In the genomic region with DNA sequence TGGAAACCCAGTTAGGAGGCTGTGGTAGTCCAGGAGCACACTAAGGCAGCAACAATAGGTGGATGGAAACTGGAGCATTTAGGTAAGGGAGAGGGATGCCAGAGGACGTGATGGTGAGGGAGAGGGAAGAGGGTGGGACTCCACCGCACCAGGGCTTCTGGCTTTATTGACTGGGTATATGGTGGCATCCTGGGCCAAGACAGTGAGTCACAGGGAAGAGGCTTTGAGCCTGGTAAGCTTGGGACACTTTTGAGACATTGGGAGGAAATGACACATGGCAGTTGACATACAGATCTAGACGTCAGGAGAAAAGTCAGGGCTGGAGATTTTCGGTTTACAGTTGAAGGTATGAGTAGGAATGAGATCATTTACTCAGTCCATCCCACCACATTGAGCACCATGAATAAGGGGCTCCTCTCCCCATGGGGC, we compare ENCODE assay signal across 9 cellular contexts. TPM values are rescaled to one million over a fixed set of nuclear protein-coding genes. Genes with fewer than 3 reads are reported as not detected.
DNase-seq lines count a peak whose midpoint lies in the region; ATAC-seq, FAIRE-seq and TF ChIP-seq lines count a peak whose summit lies in the region.
"Had no signal": no experiment of that assay in that cellular context is flagged by ENCODE, and none has a peak within 500 bp of the region (broad histone marks: within the 10 kb centered on the region; RNA-seq: fewer than 3 reads in every experiment).

No MANE protein-coding gene starts in this region.

- peaks cover 18% of the 10 kb centered on the region for H3K36me3 Mint-ChIP-seq in activated T-helper 2 cell treated with anti-CD3 and anti-CD28 coated beads, Interferon-gamma antibody, Interleukin-2, Interleukin-4, amounts not matched to agents 10 μg/mL and 5 μg/mL and 100 μg/mL, durations not matched to agents 14 hours and 24 hours and 36 hours (ENCODE audit: low read depth)

- ATAC-seq in HepG2 (no peak), left lobe of liver (no peak), HG02642 (IDR thresholded peaks at IDR 0.05; ENCODE audit: poor library complexity, unreplicated experiment) (no peak)

- TF ChIP-seq EP300 in HepG2 (IDR thresholded peaks at IDR 0.05; ENCODE audit: low read depth in 2 of 2, low read length in 2 of 2) (no peak), HepG2 (CRISPR knock-in tag; IDR thresholded peaks at IDR 0.05; ENCODE audit: borderline replicate concordance) (no peak)

- H3K4me2 ChIP-seq in HepG2 (ENCODE audit: low read depth, low read length): 0 out of 2 replicates have a peak overlapping the region, but pooled peaks have one; percentile 45

- H2AFZ ChIP-seq in HepG2 (ENCODE audit: low read length): no peak overlapping the region

- TF ChIP-seq CTCF in HepG2 (CRISPR knock-in tag; IDR thresholded peaks at IDR 0.05): no peak

- H4K20me1 ChIP-seq in HepG2 (ENCODE audit: insufficient read depth, low read length): no peaks in the 10 kb centered on the region

- H3K79me2 ChIP-seq in HepG2 (ENCODE audit: insufficient read depth, low read length): no peaks in the 10 kb centered on the region

- no peaks in the 10 kb centered on the region for H3K27me3 ChIP-seq in HepG2 (ENCODE audit: control insufficient read depth in 1 of 2, insufficient read depth in 2 of 2, low read length in 2 of 2)

- WGBS in HepG2 (ENCODE audit: low lambda C conversion rate): 94% methylated on average over 4 of the region's 4 CpGs

- POLR2A ChIA-PET in HepG2 (lab: Yijun Ruan, JAX): no interaction called here

- intact Hi-C loops in activated T-helper 2 cell treated with anti-CD3 and anti-CD28 coated beads, Interferon-gamma antibody, Interleukin-2, Interleukin-4, amounts not matched to agents 10 μg/mL and 5 μg/mL and 100 μg/mL, durations not matched to agents 14 hours and 24 hours and 36 hours (cut with micrococcal nuclease): loop anchor here (1.0 to 2.0 kb wide), 7 partner anchors 14 to 214 kb away; a partner anchor contains a TSS
- intact Hi-C loops in HepG2 (cut with micrococcal nuclease; ENCODE audit: unreplicated experiment): no loop called here

- BruUV-seq in HepG2 (replicated peaks; lab: Mats Ljungman, UMichigan): no TSS peak

- no peak overlapping the region for H3K9ac ChIP-seq in HepG2 (ENCODE audit: insufficient read depth, low read depth, low read length)

- H3K27ac ChIP-seq in HepG2 (ENCODE audit: extremely low read length, insufficient read depth, low read length): no peak overlapping the region

- H3K4me3 ChIP-seq in HepG2 (replicated peaks in 1 of 3; ENCODE audit: insufficient read depth in 1 of 3, low read depth in 2 of 3, low read length in 3 of 3): no peak overlapping the region

- DNase-seq in AG20443 (ENCODE audit: low spot score) (peak; percentile 64), LHCN-M2 (ENCODE audit: low read depth) (peak; percentile 97), HepG2 (ENCODE audit: low spot score) (no peak), NCI-H446 (lab: John Stamatoyannopoulos, UW) (no peak), NAMALWA (ENCODE audit: low spot score) (no peak), left lobe of liver (ENCODE audit: low spot score) (no peak)
- DNase-seq in activated T-helper 2 cell treated with anti-CD3 and anti-CD28 coated beads, Interferon-gamma antibody, Interleukin-2, Interleukin-4, amounts not matched to agents 10 μg/mL and 5 μg/mL and 100 μg/mL, durations not matched to agents 14 hours and 24 hours and 36 hours (ENCODE audit: low spot score): no peak

- peaks cover 62% of the 10 kb centered on the region for H3K4me1 ChIP-seq in HepG2 (ENCODE audit: insufficient read depth, low read length)

- H3K9me3 ChIP-seq in HepG2 (ENCODE audit: low read length): no peaks in the 10 kb centered on the region

- TF ChIP-seq POLR2A in HepG2 (IDR thresholded peaks at IDR 0.05; ENCODE audit: insufficient read depth in 1 of 2, low read depth in 2 of 2, low read length in 2 of 2): no peak

- peak overlapping the region; percentile 93 for H3K27ac Mint-ChIP-seq in activated T-helper 2 cell treated with anti-CD3 and anti-CD28 coated beads, Interferon-gamma antibody, Interleukin-2, Interleukin-4, amounts not matched to agents 10 μg/mL and 5 μg/mL and 100 μg/mL, durations not matched to agents 14 hours and 24 hours and 36 hours
- H3K27ac Mint-ChIP-seq: nephron had no signal

- H3K36me3 ChIP-seq in HepG2 (replicated peaks in 1 of 2; ENCODE audit: control insufficient read depth in 1 of 2, insufficient read depth in 2 of 2, low read length in 2 of 2): peaks cover 0 to 1% of the 10 kb centered on the region in 2 experiments; a peak in 1 of 5 replicates

- H3K4me3 Mint-ChIP-seq in activated T-helper 2 cell treated with anti-CD3 and anti-CD28 coated beads, Interferon-gamma antibody, Interleukin-2, Interleukin-4, amounts not matched to agents 10 μg/mL and 5 μg/mL and 100 μg/mL, durations not matched to agents 14 hours and 24 hours and 36 hours (ENCODE audit: low read depth): peak overlapping the region; percentile 50
- H3K4me3 Mint-ChIP-seq: nephron had no signal

- TF ChIP-seq RAD21 in HepG2 (CRISPR knock-in tag; IDR thresholded peaks at IDR 0.05): no peak

- no peaks in the 10 kb centered on the region for H3K9me3 Mint-ChIP-seq in activated T-helper 2 cell treated with anti-CD3 and anti-CD28 coated beads, Interferon-gamma antibody, Interleukin-2, Interleukin-4, amounts not matched to agents 10 μg/mL and 5 μg/mL and 100 μg/mL, durations not matched to agents 14 hours and 24 hours and 36 hours
- H3K9me3 Mint-ChIP-seq: nephron had no signal

- no peak for FAIRE-seq in HepG2 (lab: Jason Lieb, UNC)

- no peaks in the 10 kb centered on the region for H3K27me3 Mint-ChIP-seq in activated T-helper 2 cell treated with anti-CD3 and anti-CD28 coated beads, Interferon-gamma antibody, Interleukin-2, Interleukin-4, amounts not matched to agents 10 μg/mL and 5 μg/mL and 100 μg/mL, durations not matched to agents 14 hours and 24 hours and 36 hours (ENCODE audit: low read depth)

- in situ Hi-C loops in HepG2 (cut with HindIII; ENCODE audit: extremely low pct_ligation_motif_present, low pct_unique_long_range_greater_than_20kb): no loop called here

- peaks cover 64% of the 10 kb centered on the region for H3K4me1 Mint-ChIP-seq in activated T-helper 2 cell treated with anti-CD3 and anti-CD28 coated beads, Interferon-gamma antibody, Interleukin-2, Interleukin-4, amounts not matched to agents 10 μg/mL and 5 μg/mL and 100 μg/mL, durations not matched to agents 14 hours and 24 hours and 36 hours (ENCODE audit: low read depth)

- CTCF ChIA-PET in HepG2 (lab: Yijun Ruan, JAX; ENCODE audit: low intra/inter-chr PET ratio, low total read pairs): no interaction called here

TF ChIP-seq in HepG2, 621 proteins besides CTCF, POLR2A, EP300 and RAD21 (continues in another document):
- TF ChIP-seq ZNF12 (CRISPR knock-in tag; IDR thresholded peaks at IDR 0.05) (no peak), ZNF180 (CRISPR knock-in tag; IDR thresholded peaks at IDR 0.05; ENCODE audit: borderline replicate concordance, low read depth) (no peak), ISX (CRISPR knock-in tag; conservative IDR thresholded peaks at IDR 0.05) (no peak), GATA4 (IDR thresholded peaks at IDR 0.05; ENCODE audit: borderline replicate concordance, low read depth) (no peak), ZNF326 (CRISPR knock-in tag; IDR thresholded peaks at IDR 0.05; ENCODE audit: borderline replicate concordance) (no peak), ZNF572 (CRISPR knock-in tag; IDR thresholded peaks at IDR 0.05) (no peak), DR1 (CRISPR knock-in tag; IDR thresholded peaks at IDR 0.05) (no peak), PHF21A (CRISPR knock-in tag; IDR thresholded peaks at IDR 0.05) (no peak), PITX1 (CRISPR knock-in tag; IDR thresholded peaks at IDR 0.05) (no peak)
- TF ChIP-seq, protein P1, sequence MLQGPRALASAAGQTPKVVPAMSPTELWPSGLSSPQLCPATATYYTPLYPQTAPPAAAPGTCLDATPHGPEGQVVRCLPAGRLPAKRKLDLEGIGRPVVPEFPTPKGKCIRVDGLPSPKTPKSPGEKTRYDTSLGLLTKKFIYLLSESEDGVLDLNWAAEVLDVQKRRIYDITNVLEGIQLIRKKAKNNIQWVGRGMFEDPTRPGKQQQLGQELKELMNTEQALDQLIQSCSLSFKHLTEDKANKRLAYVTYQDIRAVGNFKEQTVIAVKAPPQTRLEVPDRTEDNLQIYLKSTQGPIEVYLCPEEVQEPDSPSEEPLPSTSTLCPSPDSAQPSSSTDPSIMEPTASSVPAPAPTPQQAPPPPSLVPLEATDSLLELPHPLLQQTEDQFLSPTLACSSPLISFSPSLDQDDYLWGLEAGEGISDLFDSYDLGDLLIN (CRISPR knock-in tag; IDR thresholded peaks at IDR 0.05; ENCODE audit: borderline replicate concordance): no peak

RNA-seq across cellular contexts. Expression of a gene that starts 14.9 kb away (rescaled TPM):
- total RNA-seq in LHCN-M2 (2014; rRNA removed) (762 and 846 TPM in 2 replicates), HepG2 (2016; rRNA removed; fragmentation: Illumina TruSeq; extraction: Trizol) (6.4 and 9.5 TPM in 2 replicates), left lobe of liver (29.9 TPM)
- 193 TPM for polyA plus RNA-seq in LHCN-M2 (2012)
- total RNA-seq in activated T-helper 2 cell treated with anti-CD3 and anti-CD28 coated beads, Interferon-gamma antibody, Interleukin-2, Interleukin-4, amounts not matched to agents 10 μg/mL and 5 μg/mL and 100 μg/mL, durations not matched to agents 14 hours and 24 hours and 36 hours: 15.4 and 16.4 TPM in 2 replicates
- 2.7 and 3.2 TPM in 2 replicates for total RNA-seq in HepG2 (2016; cell fraction: cytosol; rRNA removed; fragmentation: Illumina TruSeq; extraction: Trizol; ENCODE audit: low read depth)
- 6.5 and 9.4 TPM in 2 replicates for total RNA-seq in HepG2 (2016; cell fraction: insoluble cytoplasmic fraction; rRNA removed; fragmentation: Illumina TruSeq; extraction: Trizol)
- total RNA-seq in HepG2 (2016; cell fraction: membrane; rRNA removed; fragmentation: Illumina TruSeq; extraction: Trizol): 4.5 and 4.6 TPM in 2 replicates
- 11.7 and 12.4 TPM in 2 replicates for total RNA-seq in HepG2 (2016; cell fraction: nucleus; rRNA removed; fragmentation: Illumina TruSeq; extraction: Trizol)
- polyA plus RNA-seq in HepG2 (2011; rRNA removed): 33.0 and 40.6 TPM in 2 replicates
- polyA plus RNA-seq in HepG2 (2011; cell fraction: cytosol; rRNA removed): 28.1 and 33.2 TPM in 2 replicates
- polyA plus RNA-seq in HepG2 (2011; cell fraction: nucleus; rRNA removed): 38.4 and 39.5 TPM in 2 replicates
- 41.1 and 41.9 TPM in 2 replicates for polyA plus RNA-seq in HepG2 (2012)
- polyA plus RNA-seq in HepG2 (2016; cell fraction: cytosol; fragmentation: Illumina TruSeq; extraction: Trizol; ENCODE audit: low read depth): 1.8 and 3.1 TPM in 2 replicates
- polyA plus RNA-seq in HepG2 (2016; cell fraction: insoluble cytoplasmic fraction; fragmentation: Illumina TruSeq; extraction: Trizol; ENCODE audit: low read depth): 5.9 and 6.0 TPM in 2 replicates
- 3.5 and 3.7 TPM in 2 replicates for polyA plus RNA-seq in HepG2 (2016; cell fraction: membrane; fragmentation: Illumina TruSeq; extraction: Trizol; ENCODE audit: low read depth)
- 12.7 and 12.8 TPM in 2 replicates for polyA plus RNA-seq in HepG2 (2016; cell fraction: nucleus; fragmentation: Illumina TruSeq; extraction: Trizol; ENCODE audit: insufficient read depth, low read depth)
- polyA minus RNA-seq in HepG2 (2011; rRNA and poly(A)+ RNA removed; ENCODE audit: low replicate concordance): 4.8 and 51.2 TPM in 2 replicates
- 40.8 and 61.8 TPM in 2 replicates for polyA minus RNA-seq in HepG2 (2011; cell fraction: cytosol; rRNA and poly(A)+ RNA removed)
- polyA minus RNA-seq in HepG2 (2011; cell fraction: nucleus; rRNA and poly(A)+ RNA removed): 27.0 and 35.1 TPM in 2 replicates

Comparison
In these comparisons a context has a peak if more than half of its experiments do, and no peak if none do; other contexts are left out.
1. DNase-seq: peak in AG20443 (single experiment) and LHCN-M2 (single experiment); none in activated T-helper 2 cell treated with anti-CD3 and anti-CD28 coated beads, Interferon-gamma antibody, Interleukin-2, Interleukin-4, amounts not matched to agents 10 μg/mL and 5 μg/mL and 100 μg/mL, durations not matched to agents 14 hours and 24 hours and 36 hours (single experiment), HepG2 (single experiment), NCI-H446 (0 of 2), NAMALWA (single experiment) and left lobe of liver (single experiment).
2. RNA of a gene that starts 14.9 kb away (total RNA-seq): 762 to 846 TPM in LHCN-M2; 29.9 TPM in left lobe of liver (single experiment), 15.4 to 16.4 TPM in activated T-helper 2 cell treated with anti-CD3 and anti-CD28 coated beads, Interferon-gamma antibody, Interleukin-2, Interleukin-4, amounts not matched to agents 10 μg/mL and 5 μg/mL and 100 μg/mL, durations not matched to agents 14 hours and 24 hours and 36 hours and 2.7 to 12.4 TPM in HepG2; every median in the first group is over 10 times any median in the second.